ENCODE assay signal across 29 cellular contexts in the genomic region with DNA sequence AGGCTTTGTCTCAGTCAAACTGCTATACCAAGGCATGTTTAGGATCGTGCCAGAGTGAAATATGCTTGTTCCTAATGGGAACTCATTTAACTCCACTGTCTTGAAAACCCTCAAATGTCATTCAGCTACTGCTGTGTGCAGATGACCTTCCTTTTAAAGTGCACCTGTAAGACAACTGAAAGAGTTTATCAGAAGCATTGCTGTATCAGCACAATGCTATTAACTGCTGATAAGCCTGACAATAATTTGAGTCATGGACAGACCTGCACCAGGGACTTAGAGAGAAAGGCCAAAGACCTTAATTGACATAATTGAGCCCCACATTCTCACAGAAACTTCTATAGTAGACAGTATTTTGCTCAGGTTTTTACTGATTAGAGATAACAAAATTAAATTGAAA.
"Had no signal": no experiment of that assay in that cellular context is flagged by ENCODE, and none has a peak within 500 bp of the region (broad histone marks: within the 10 kb centered on the region; RNA-seq: fewer than 3 reads in every experiment).

No MANE protein-coding gene starts in this region.

- DNase-seq: activated CD4-positive, alpha-beta memory T cell treated with anti-CD3 and anti-CD28 coated beads, Interleukin-2, amount 10 ng/mL, durations not matched to agents 7 days and 5 days; activated CD4-positive, alpha-beta T cell treated with anti-CD3 and anti-CD28 coated beads for 1 hour; activated CD4-positive, alpha-beta T cell treated with anti-CD3 and anti-CD28 coated beads for 4 hours; activated CD4-positive, alpha-beta T cell treated with anti-CD3 and anti-CD28 coated beads, Interleukin-2, amount 10 ng/mL, durations not matched to agents 7 days and 5 days; activated CD4-positive, alpha-beta T cell treated with anti-CD3 and anti-CD28 coated beads, Interleukin-2, amount 50 U/mL, for 4 hours; activated CD4-positive, CD25-positive, alpha-beta regulatory T cell; activated CD8-positive, alpha-beta memory T cell treated with anti-CD3 and anti-CD28 coated beads, Interleukin-2, amount 50 U/mL, for 48 hours; activated gamma-delta T cell; activated naive CD4-positive, alpha-beta T cell; activated naive CD4-positive, alpha-beta T cell treated with anti-CD3 and anti-CD28 coated beads, Interleukin-2, amount 10 ng/mL, durations not matched to agents 7 days and 5 days; activated naive CD8-positive, alpha-beta T cell treated with anti-CD3 and anti-CD28 coated beads, Interleukin-2, amount 10 ng/mL, durations not matched to agents 7 days and 5 days; activated T-cell treated with anti-CD3 and anti-CD28 coated beads for 4 hours; activated T-cell treated with anti-CD3 and anti-CD28 coated beads, Interleukin-2, amount 50 U/mL, for 24 hours; activated T-cell treated with anti-CD3 and anti-CD28 coated beads, Interleukin-2, amount 50 U/mL, for 72 hours; dorsolateral prefrontal cortex; effector memory CD4-positive, alpha-beta T cell; endodermal cell; foreskin fibroblast; head of caudate nucleus; T-helper 2 cell had no signal

- H3K9me3 ChIP-seq: ascending aorta, breast epithelium had no signal

- H3K9me3 Mint-ChIP-seq: activated CD4-positive, alpha-beta memory T cell treated with anti-CD3 and anti-CD28 coated beads, Interleukin-2, amount 10 ng/mL, durations not matched to agents 7 days and 5 days; activated CD4-positive, alpha-beta T cell treated with anti-CD3 and anti-CD28 coated beads, Interleukin-2, amount 10 ng/mL, durations not matched to agents 7 days and 5 days; activated naive CD4-positive, alpha-beta T cell treated with anti-CD3 and anti-CD28 coated beads, Interleukin-2, amount 10 ng/mL, durations not matched to agents 7 days and 5 days; activated naive CD8-positive, alpha-beta T cell treated with anti-CD3 and anti-CD28 coated beads, Interleukin-2, amount 10 ng/mL, durations not matched to agents 7 days and 5 days; activated T-cell treated with anti-CD3 and anti-CD28 coated beads, Interleukin-2, amount 50 U/mL, for 24 hours; activated T-cell treated with anti-CD3 and anti-CD28 coated beads, Interleukin-2, amount 50 U/mL, for 72 hours; brain; central memory CD8-positive, alpha-beta T cell; endodermal cell had no signal

- H3K36me3 ChIP-seq: ascending aorta, breast epithelium had no signal

- H3K27me3 Mint-ChIP-seq: activated CD4-positive, alpha-beta memory T cell treated with anti-CD3 and anti-CD28 coated beads, Interleukin-2, amount 10 ng/mL, durations not matched to agents 7 days and 5 days; activated CD4-positive, alpha-beta T cell treated with anti-CD3 and anti-CD28 coated beads, Interleukin-2, amount 10 ng/mL, durations not matched to agents 7 days and 5 days; activated naive CD4-positive, alpha-beta T cell treated with anti-CD3 and anti-CD28 coated beads, Interleukin-2, amount 10 ng/mL, durations not matched to agents 7 days and 5 days; activated T-cell treated with anti-CD3 and anti-CD28 coated beads, Interleukin-2, amount 50 U/mL, for 24 hours; brain; central memory CD8-positive, alpha-beta T cell; dendritic cell treated with granulocyte-macrophage colony-stimulating factor and Interleukin-4, amounts not matched to agents 40 ng/mL and 50 ng/mL, for 4 days had no signal

- H3K36me3 Mint-ChIP-seq: activated naive CD4-positive, alpha-beta T cell treated with anti-CD3 and anti-CD28 coated beads, Interleukin-2, amount 10 ng/mL, durations not matched to agents 7 days and 5 days; activated naive CD4-positive, alpha-beta T cell treated with anti-CD3 and anti-CD28 coated beads, Interleukin-2, amount 50 U/mL, for 72 hours; activated naive CD8-positive, alpha-beta T cell treated with anti-CD3 and anti-CD28 coated beads, Interleukin-2, amount 10 ng/mL, durations not matched to agents 7 days and 5 days; brain had no signal

- FAIRE-seq: frontal cortex had no signal

- H3K4me3 Mint-ChIP-seq: activated CD4-positive, alpha-beta memory T cell treated with anti-CD3 and anti-CD28 coated beads, Interleukin-2, amount 10 ng/mL, durations not matched to agents 7 days and 5 days; activated CD4-positive, alpha-beta T cell treated with anti-CD3 and anti-CD28 coated beads, Interleukin-2, amount 10 ng/mL, durations not matched to agents 7 days and 5 days; activated naive CD4-positive, alpha-beta T cell treated with anti-CD3 and anti-CD28 coated beads, Interleukin-2, amount 10 ng/mL, durations not matched to agents 7 days and 5 days; activated naive CD8-positive, alpha-beta T cell treated with anti-CD3 and anti-CD28 coated beads, Interleukin-2, amount 10 ng/mL, durations not matched to agents 7 days and 5 days; activated T-cell treated with anti-CD3 and anti-CD28 coated beads, Interleukin-2, amount 50 U/mL, for 24 hours; activated T-cell treated with anti-CD3 and anti-CD28 coated beads, Interleukin-2, amount 50 U/mL, for 72 hours; brain; central memory CD8-positive, alpha-beta T cell; dendritic cell treated with granulocyte-macrophage colony-stimulating factor and Interleukin-4, amounts not matched to agents 40 ng/mL and 50 ng/mL, for 4 days; endodermal cell had no signal

- H3K27ac ChIP-seq: ascending aorta, breast epithelium, coronary artery, dorsolateral prefrontal cortex had no signal

- ATAC-seq: activated naive CD4-positive, alpha-beta T cell treated with anti-CD3 and anti-CD28 coated beads, Interleukin-2, amount 50 U/mL, for 72 hours; activated T-cell treated with anti-CD3 and anti-CD28 coated beads, Interleukin-2, amount 50 U/mL, for 72 hours; esophagus mucosa had no signal

- H3K27ac Mint-ChIP-seq: activated CD4-positive, alpha-beta memory T cell treated with anti-CD3 and anti-CD28 coated beads, Interleukin-2, amount 10 ng/mL, durations not matched to agents 7 days and 5 days; activated CD4-positive, alpha-beta T cell treated with anti-CD3 and anti-CD28 coated beads, Interleukin-2, amount 10 ng/mL, durations not matched to agents 7 days and 5 days; activated naive CD4-positive, alpha-beta T cell treated with anti-CD3 and anti-CD28 coated beads, Interleukin-2, amount 10 ng/mL, durations not matched to agents 7 days and 5 days; activated naive CD4-positive, alpha-beta T cell treated with anti-CD3 and anti-CD28 coated beads, Interleukin-2, amount 50 U/mL, for 72 hours; activated naive CD8-positive, alpha-beta T cell treated with anti-CD3 and anti-CD28 coated beads, Interleukin-2, amount 10 ng/mL, durations not matched to agents 7 days and 5 days; activated T-cell treated with anti-CD3 and anti-CD28 coated beads, Interleukin-2, amount 50 U/mL, for 24 hours; activated T-cell treated with anti-CD3 and anti-CD28 coated beads, Interleukin-2, amount 50 U/mL, for 72 hours; brain; dendritic cell treated with granulocyte-macrophage colony-stimulating factor and Interleukin-4, amounts not matched to agents 40 ng/mL and 50 ng/mL, for 4 days; endodermal cell had no signal

- H3K4me1 Mint-ChIP-seq: activated CD4-positive, alpha-beta memory T cell treated with anti-CD3 and anti-CD28 coated beads, Interleukin-2, amount 10 ng/mL, durations not matched to agents 7 days and 5 days; activated CD4-positive, alpha-beta T cell treated with anti-CD3 and anti-CD28 coated beads, Interleukin-2, amount 10 ng/mL, durations not matched to agents 7 days and 5 days; activated naive CD4-positive, alpha-beta T cell treated with anti-CD3 and anti-CD28 coated beads, Interleukin-2, amount 10 ng/mL, durations not matched to agents 7 days and 5 days; activated naive CD8-positive, alpha-beta T cell treated with anti-CD3 and anti-CD28 coated beads, Interleukin-2, amount 10 ng/mL, durations not matched to agents 7 days and 5 days; brain; central memory CD8-positive, alpha-beta T cell had no signal

- H3K4me1 ChIP-seq: ascending aorta, breast epithelium had no signal

- H3K4me3 ChIP-seq: ascending aorta, breast epithelium, coronary artery, dorsolateral prefrontal cortex had no signal

- H3K27me3 ChIP-seq: ascending aorta, breast epithelium, dorsolateral prefrontal cortex had no signal
